In the genomic region with DNA sequence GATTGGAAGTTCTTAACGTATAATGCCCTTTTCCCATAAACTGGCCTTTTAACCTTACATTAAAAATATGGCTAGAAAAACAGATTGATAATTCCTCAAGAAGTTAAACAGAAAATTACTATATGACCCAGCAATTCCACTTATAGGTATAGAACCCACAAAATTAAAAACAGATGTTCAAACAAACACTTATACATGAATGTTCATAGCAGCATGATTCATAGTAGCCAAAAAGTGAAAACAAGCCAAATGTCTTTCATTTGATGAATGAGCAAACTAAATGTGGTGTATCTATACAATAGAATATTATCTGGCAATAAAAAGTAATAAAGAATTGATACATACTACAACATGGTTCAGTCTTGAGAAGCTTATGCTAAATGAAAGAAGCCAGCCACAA, we compare ENCODE assay signal across 15 cellular contexts.
"Had no signal": no experiment of that assay in that cellular context is flagged by ENCODE, and none has a peak within 500 bp of the region (broad histone marks: within the 10 kb centered on the region; RNA-seq: fewer than 3 reads in every experiment).

No MANE protein-coding gene starts in this region.

- H3K4me3 Mint-ChIP-seq: activated naive CD8-positive, alpha-beta T cell treated with anti-CD3 and anti-CD28 coated beads, Interleukin-2, amount 10 ng/mL, durations not matched to agents 7 days and 5 days; activated T-cell treated with anti-CD3 and anti-CD28 coated beads, Interleukin-2, amount 50 U/mL, for 4 hours; endodermal cell; stimulated activated naive CD8-positive, alpha-beta T cell treated with anti-CD3 and anti-CD28 coated beads, Interleukin-15, amount 100 ng/mL, for 72 hours had no signal

- H3K9me3 Mint-ChIP-seq: activated T-cell treated with anti-CD3 and anti-CD28 coated beads, Interleukin-2, amount 50 U/mL, for 4 hours; endodermal cell; stimulated activated naive CD8-positive, alpha-beta T cell treated with anti-CD3 and anti-CD28 coated beads, Interleukin-15, amount 100 ng/mL, for 72 hours had no signal

- H3K36me3 ChIP-seq: ascending aorta, gastrocnemius medialis, ovary had no signal

- DNase-seq: activated gamma-delta T cell; activated naive CD8-positive, alpha-beta T cell treated with anti-CD3 and anti-CD28 coated beads, Interleukin-2, amount 10 ng/mL, durations not matched to agents 7 days and 5 days; activated T-cell treated with anti-CD3 and anti-CD28 coated beads, Interleukin-2, amount 50 U/mL, for 4 hours; central memory CD4-positive, alpha-beta T cell; endodermal cell; erythroblast; gastrocnemius medialis; kidney; left ventricle myocardium superior; mesendoderm; ovary; stimulated activated CD4-positive, alpha-beta T cell treated with anti-CD3 and anti-CD28 coated beads, Interleukin-4, amount 100 ng/mL, for 1 hour; stimulated activated naive CD8-positive, alpha-beta T cell treated with anti-CD3 and anti-CD28 coated beads, Interleukin-15, amount 100 ng/mL, for 72 hours; testis had no signal

- H3K27ac Mint-ChIP-seq: activated naive CD8-positive, alpha-beta T cell treated with anti-CD3 and anti-CD28 coated beads, Interleukin-2, amount 10 ng/mL, durations not matched to agents 7 days and 5 days; endodermal cell; stimulated activated naive CD8-positive, alpha-beta T cell treated with anti-CD3 and anti-CD28 coated beads, Interleukin-15, amount 100 ng/mL, for 72 hours had no signal

- H3K27ac ChIP-seq: ascending aorta, gastrocnemius medialis, ovary, testis had no signal

- H3K9me3 ChIP-seq: ascending aorta, gastrocnemius medialis, ovary, testis had no signal

- H3K27me3 Mint-ChIP-seq: activated naive CD8-positive, alpha-beta T cell treated with anti-CD3 and anti-CD28 coated beads, Interleukin-2, amount 10 ng/mL, durations not matched to agents 7 days and 5 days; stimulated activated naive CD8-positive, alpha-beta T cell treated with anti-CD3 and anti-CD28 coated beads, Interleukin-15, amount 100 ng/mL, for 72 hours had no signal

- H3K4me3 ChIP-seq: ascending aorta, gastrocnemius medialis, ovary, testis had no signal

- H3K4me1 ChIP-seq: ascending aorta, gastrocnemius medialis, testis had no signal

- H3K27me3 ChIP-seq: ascending aorta, gastrocnemius medialis, ovary, testis had no signal
